10 cellular contexts compared by ENCODE assay signal in genomic region chr6:13425971-13426931, GRCh38.
DNase-seq lines count a peak whose midpoint lies in the region; ATAC-seq and TF ChIP-seq lines count a peak whose summit lies in the region.
"Had no signal": no experiment of that assay in that cellular context is flagged by ENCODE, and none has a peak within 500 bp of the region (broad histone marks: within the 10 kb centered on the region; RNA-seq: fewer than 3 reads in every experiment).

No MANE protein-coding gene starts in this region.

- H3K27ac ChIP-seq in muscle layer of colon (ENCODE audit: low read depth, low read length): peak overlapping the region; percentile 73

- DNase-seq in AG09309 (ENCODE audit: low read depth): peak; percentile 16
- DNase-seq in cerebellar cortex (ENCODE audit: low spot score): peak; percentile 64
- DNase-seq in KG1 (lab: John Stamatoyannopoulos, UW): no peak
- no peak for DNase-seq in COLO668 (lab: John Stamatoyannopoulos, UW; ENCODE audit: unreplicated experiment)
- DNase-seq in effector CD4-positive, alpha-beta T cell: no peak
- no peak for DNase-seq in NCI-H524 treated with DMSO at 0.1 percent for 48 hours (lab: John Stamatoyannopoulos, UW)

- no peak for TF ChIP-seq CTCF in AG09309 (IDR thresholded peaks at IDR 0.05; ENCODE audit: control insufficient read depth, insufficient read depth, low read depth, low read length, missing control alignments)

- H3K9me3 ChIP-seq in muscle layer of colon (ENCODE audit: low read length): no peaks in the 10 kb centered on the region
- H3K9me3 ChIP-seq: vagina had no signal

- peaks cover 55% of the 10 kb centered on the region for H3K4me1 ChIP-seq in muscle layer of colon (ENCODE audit: insufficient read depth, low read length)

- ATAC-seq in HG02610 (IDR thresholded peaks at IDR 0.05; ENCODE audit: unreplicated experiment): peak; percentile 31
- ATAC-seq: naive thymus-derived CD4-positive, alpha-beta T cell had no signal

- H3K9ac ChIP-seq in muscle layer of colon (ENCODE audit: low read length): no peak overlapping the region

- H3K27me3 ChIP-seq in muscle layer of colon (ENCODE audit: control insufficient read depth in 1 of 2, insufficient read depth in 2 of 2, low read length in 2 of 2): no peaks in the 10 kb centered on the region
- H3K27me3 ChIP-seq: vagina had no signal

- H3K4me3 ChIP-seq in AG09309 (ENCODE audit: control insufficient read depth, low read depth, low read length): no peak overlapping the region
- no peak overlapping the region for H3K4me3 ChIP-seq in muscle layer of colon (ENCODE audit: low read depth in 1 of 2, low read length in 2 of 2)
- H3K4me3 ChIP-seq: vagina had no signal

- H3K36me3 ChIP-seq in muscle layer of colon (ENCODE audit: insufficient read depth, low read length): no peaks in the 10 kb centered on the region
- H3K36me3 ChIP-seq: vagina had no signal

Comparison
In these comparisons a context has a peak if more than half of its experiments do, and no peak if none do; other contexts are left out.
1. DNase-seq: peak in AG09309 (single experiment) and cerebellar cortex (single experiment); none in KG1 (single experiment), COLO668 (single experiment), effector CD4-positive, alpha-beta T cell (single experiment) and NCI-H524 treated with DMSO at 0.1 percent for 48 hours (single experiment).